16 cellular contexts compared by ENCODE assay signal in genomic region chrX:153209347-153209746, GRCh38. TPM values are rescaled to one million over a fixed set of nuclear protein-coding genes. Genes with fewer than 3 reads are reported as not detected.
DNase-seq lines count a peak whose midpoint lies in the region; ATAC-seq and TF ChIP-seq lines count a peak whose summit lies in the region.
"Had no signal": no experiment of that assay in that cellular context is flagged by ENCODE, and none has a peak within 500 bp of the region (broad histone marks: within the 10 kb centered on the region; RNA-seq: fewer than 3 reads in every experiment).

No MANE protein-coding gene starts in this region.

- DNase-seq in DMS53 (lab: John Stamatoyannopoulos, UW), result peak; percentile 2
- no peak for DNase-seq in DMS53 treated with DMSO at 0.1 percent for 48 hours (lab: John Stamatoyannopoulos, UW; ENCODE audit: unreplicated experiment)
- DNase-seq in body of pancreas, result no peak
- DNase-seq in left lung, result no peak
- no peak for DNase-seq in upper lobe of right lung
- DNase-seq in NCI-H2227 (lab: John Stamatoyannopoulos, UW; ENCODE audit: unreplicated experiment), result no peak
- DNase-seq: AML-193; Caco-2; CD8-positive, alpha-beta memory T cell; GM23248 had no signal

- intact Hi-C loops in body of pancreas (cut with DNase I) (no loop called here), left lung (cut with DNase I) (no loop called here), upper lobe of right lung (cut with DNase I) (no loop called here)

- TF ChIP-seq CTCF in body of pancreas (IDR thresholded peaks at IDR 0.05), result no peak
- no peak for TF ChIP-seq CTCF in left lung (IDR thresholded peaks at IDR 0.05)
- TF ChIP-seq CTCF in upper lobe of right lung (IDR thresholded peaks at IDR 0.05), result no peak

- no peak for TF ChIP-seq POLR2A in body of pancreas (IDR thresholded peaks at IDR 0.05)

- H3K4me3 ChIP-seq in body of pancreas (no peak overlapping the region), left lung (no peak overlapping the region), upper lobe of right lung (no peak overlapping the region)
- H3K4me3 ChIP-seq: BLaER1, GM23248 had no signal

- ATAC-seq in body of pancreas (peak; percentile 63), left lung (peak; percentile 92), upper lobe of right lung (peak; percentile 80), GM19395 (IDR thresholded peaks at IDR 0.05; ENCODE audit: unreplicated experiment) (no peak), GM21447 (IDR thresholded peaks at IDR 0.05; ENCODE audit: unreplicated experiment) (no peak)
- ATAC-seq: HepG2 had no signal

- H3K4me1 ChIP-seq in body of pancreas, result no peaks in the 10 kb centered on the region
- no peaks in the 10 kb centered on the region for H3K4me1 ChIP-seq in left lung
- no peaks in the 10 kb centered on the region for H3K4me1 ChIP-seq in upper lobe of right lung
- H3K4me1 ChIP-seq: BLaER1, Caco-2 had no signal

- H3K27ac ChIP-seq in body of pancreas (no peak overlapping the region), left lung (no peak overlapping the region), upper lobe of right lung (no peak overlapping the region)
- H3K27ac ChIP-seq: 22Rv1, BLaER1, GM23248 had no signal

- H3K36me3 ChIP-seq in body of pancreas (replicated peaks in 1 of 2; ENCODE audit: insufficient read depth in 1 of 2, low read depth in 2 of 2) (no peaks in the 10 kb centered on the region), left lung (no peaks in the 10 kb centered on the region), upper lobe of right lung (no peaks in the 10 kb centered on the region)
- H3K36me3 ChIP-seq: BLaER1 had no signal

- no peaks in the 10 kb centered on the region for H3K9me3 ChIP-seq in body of pancreas
- peaks cover 0 to 4% of the 10 kb centered on the region in 2 donors for H3K9me3 ChIP-seq in left lung
- H3K9me3 ChIP-seq in upper lobe of right lung, result no peaks in the 10 kb centered on the region
- H3K9me3 ChIP-seq: Caco-2 had no signal

- 51 to 56% methylated on average over 3 of the region's 3 CpGs for WGBS in body of pancreas, 2 donors

- H3K27me3 ChIP-seq in body of pancreas, result no peaks in the 10 kb centered on the region
- no peaks in the 10 kb centered on the region for H3K27me3 ChIP-seq in left lung
- H3K27me3 ChIP-seq in upper lobe of right lung, result no peaks in the 10 kb centered on the region

RNA-seq across cellular contexts. Expression of gene MAGEA1, which starts 30.3 kb away (rescaled TPM):
- total RNA-seq in body of pancreas (not detected), left lung (not detected), upper lobe of right lung (not detected)
- total RNA-seq: A673; Caco-2; CD8-positive, alpha-beta memory T cell; GM23248; HepG2 had no signal

Comparison
In these comparisons a context has a peak if more than half of its experiments do, and no peak if none do; other contexts are left out.
1. ATAC-seq: peak in body of pancreas (single experiment), left lung (single experiment) and upper lobe of right lung (single experiment); none in GM19395 (single experiment) and GM21447 (single experiment).